In the genomic region with DNA sequence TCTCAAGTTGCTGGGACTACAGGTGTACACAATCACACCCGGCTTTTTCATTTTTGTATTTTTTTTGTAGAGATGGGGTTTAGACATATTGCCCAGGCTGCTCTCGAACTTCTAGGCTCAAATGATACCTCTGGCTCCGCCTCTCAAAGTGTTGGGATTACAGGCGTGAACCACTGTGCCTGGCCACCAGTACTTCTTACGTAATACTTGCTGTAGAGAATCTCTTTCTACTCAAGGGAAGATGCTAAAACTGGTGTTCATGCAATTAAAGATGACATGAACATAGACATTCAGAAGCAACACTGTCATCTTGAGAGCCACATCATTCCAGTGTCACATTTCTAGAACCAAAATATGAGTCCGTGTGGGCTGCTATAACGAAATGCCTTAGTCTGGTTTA, we compare ENCODE assay signal across 25 cellular contexts. TPM values are rescaled to one million over a fixed set of nuclear protein-coding genes. Genes with fewer than 3 reads are reported as not detected.
"Had no signal": no experiment of that assay in that cellular context is flagged by ENCODE, and none has a peak within 500 bp of the region (broad histone marks: within the 10 kb centered on the region; RNA-seq: fewer than 3 reads in every experiment).

No MANE protein-coding gene starts in this region.

- H3K4me3 ChIP-seq: ascending aorta, body of pancreas, MG63 had no signal

- H3K9ac ChIP-seq: KMS-11 had no signal

- ATAC-seq: activated naive CD4-positive, alpha-beta T cell treated with anti-CD3 and anti-CD28 coated beads, Interleukin-2, amount 50 U/mL, for 72 hours; activated naive CD8-positive, alpha-beta T cell treated with anti-CD3 and anti-CD28 coated beads, Interleukin-2, amount 50 U/mL, for 24 hours; activated T-cell treated with anti-CD3 and anti-CD28 coated beads, Interleukin-2, amount 50 U/mL, for 4 hours; body of pancreas; PC-3; WTC11 had no signal

- H3K4me2 ChIP-seq: KMS-11 had no signal

- H3K9me3 ChIP-seq: ascending aorta, body of pancreas, MG63 had no signal

- H3K4me1 ChIP-seq: body of pancreas had no signal

- H3K27ac ChIP-seq: ascending aorta, body of pancreas, KMS-11 had no signal

- H3K27me3 ChIP-seq: ascending aorta, body of pancreas, MG63 had no signal

- DNase-seq: activated CD4-positive, alpha-beta T cell treated with anti-CD3 and anti-CD28 coated beads, Interleukin-2, amount 10 ng/mL, durations not matched to agents 24 days and 14 days; activated CD4-positive, alpha-beta T cell treated with anti-CD3 and anti-CD28 coated beads, Interleukin-2, amount 50 U/mL, for 48 hours; activated CD4-positive, CD25-positive, alpha-beta regulatory T cell treated with anti-CD3 and anti-CD28 coated beads, Interleukin-2, amount 50 U/mL, for 72 hours; activated CD8-positive, alpha-beta memory T cell treated with anti-CD3 and anti-CD28 coated beads for 24 hours; activated effector memory CD4-positive, alpha-beta T cell treated with anti-CD3 and anti-CD28 coated beads, Interleukin-2, amount 50 U/mL, for 16 hours; activated naive CD4-positive, alpha-beta T cell treated with Interleukin-2 at 50 U/mL for 16 hours; activated naive CD8-positive, alpha-beta T cell treated with anti-CD3 and anti-CD28 coated beads, Interleukin-2, amount 50 U/mL, for 24 hours; activated T-cell treated with anti-CD3 and anti-CD28 coated beads, Interleukin-2, amount 50 U/mL, for 4 hours; amniotic stem cell; body of pancreas; MG63; MV-4-11; NCI-H1105; NCI-H1436; NCI-H1694 treated with DMSO at 0.1 percent for 48 hours; NCI-H2029 treated with DMSO at 0.1 percent for 48 hours; NCI-H510A treated with DMSO at 0.1 percent for 48 hours; NCI-H69; PC-3; SHP77 had no signal

RNA-seq across cellular contexts. Expression of gene FRZB, which starts 53.7 kb away (rescaled TPM):
- total RNA-seq: activated CD4-positive, alpha-beta T cell treated with anti-CD3 and anti-CD28 coated beads, Interleukin-2, amount 10 ng/mL, durations not matched to agents 24 days and 14 days; activated naive CD4-positive, alpha-beta T cell treated with anti-CD3 and anti-CD28 coated beads, Interleukin-2, amount 50 U/mL, for 72 hours; activated T-cell treated with anti-CD3 and anti-CD28 coated beads, Interleukin-2, amount 50 U/mL, for 4 hours; SK-MEL-5 had no signal
